In genomic region chr4:163279713-163280112, GRCh38 we compare ENCODE assay signal across 28 cellular contexts. TPM values are rescaled to one million over a fixed set of nuclear protein-coding genes. Genes with fewer than 3 reads are reported as not detected.
"Had no signal": no experiment of that assay in that cellular context is flagged by ENCODE, and none has a peak within 500 bp of the region (broad histone marks: within the 10 kb centered on the region; RNA-seq: fewer than 3 reads in every experiment).

No MANE protein-coding gene starts in this region.

- H3K4me1 ChIP-seq: ascending aorta, breast epithelium, heart left ventricle had no signal

- H3K36me3 Mint-ChIP-seq: activated naive CD4-positive, alpha-beta T cell treated with anti-CD3 and anti-CD28 coated beads, Interleukin-2, amount 10 ng/mL, durations not matched to agents 7 days and 5 days; activated naive CD4-positive, alpha-beta T cell treated with anti-CD3 and anti-CD28 coated beads, Interleukin-2, amount 50 U/mL, for 72 hours; activated naive CD8-positive, alpha-beta T cell treated with anti-CD3 and anti-CD28 coated beads, Interleukin-2, amount 10 ng/mL, durations not matched to agents 7 days and 5 days; brain had no signal

- H3K27ac Mint-ChIP-seq: activated CD4-positive, alpha-beta memory T cell treated with anti-CD3 and anti-CD28 coated beads, Interleukin-2, amount 10 ng/mL, durations not matched to agents 7 days and 5 days; activated CD4-positive, alpha-beta T cell treated with anti-CD3 and anti-CD28 coated beads, Interleukin-2, amount 10 ng/mL, durations not matched to agents 7 days and 5 days; activated naive CD4-positive, alpha-beta T cell treated with anti-CD3 and anti-CD28 coated beads, Interleukin-2, amount 10 ng/mL, durations not matched to agents 7 days and 5 days; activated naive CD4-positive, alpha-beta T cell treated with anti-CD3 and anti-CD28 coated beads, Interleukin-2, amount 50 U/mL, for 72 hours; activated naive CD8-positive, alpha-beta T cell treated with anti-CD3 and anti-CD28 coated beads, Interleukin-2, amount 10 ng/mL, durations not matched to agents 7 days and 5 days; activated T-cell treated with anti-CD3 and anti-CD28 coated beads, Interleukin-2, amount 50 U/mL, for 24 hours; activated T-cell treated with anti-CD3 and anti-CD28 coated beads, Interleukin-2, amount 50 U/mL, for 72 hours; brain; dendritic cell treated with granulocyte-macrophage colony-stimulating factor and Interleukin-4, amounts not matched to agents 40 ng/mL and 50 ng/mL, for 4 days; endodermal cell had no signal

- ATAC-seq: activated naive CD4-positive, alpha-beta T cell treated with anti-CD3 and anti-CD28 coated beads, Interleukin-2, amount 50 U/mL, for 72 hours; activated T-cell treated with anti-CD3 and anti-CD28 coated beads, Interleukin-2, amount 50 U/mL, for 72 hours; esophagus mucosa; heart left ventricle had no signal

- H3K9me3 Mint-ChIP-seq: activated CD4-positive, alpha-beta memory T cell treated with anti-CD3 and anti-CD28 coated beads, Interleukin-2, amount 10 ng/mL, durations not matched to agents 7 days and 5 days; activated naive CD4-positive, alpha-beta T cell treated with anti-CD3 and anti-CD28 coated beads, Interleukin-2, amount 10 ng/mL, durations not matched to agents 7 days and 5 days had no signal

- DNase-seq: activated CD4-positive, alpha-beta memory T cell treated with anti-CD3 and anti-CD28 coated beads, Interleukin-2, amount 10 ng/mL, durations not matched to agents 7 days and 5 days; activated CD4-positive, alpha-beta T cell treated with anti-CD3 and anti-CD28 coated beads for 1 hour; activated CD4-positive, alpha-beta T cell treated with anti-CD3 and anti-CD28 coated beads for 4 hours; activated CD4-positive, alpha-beta T cell treated with anti-CD3 and anti-CD28 coated beads, Interleukin-2, amount 10 ng/mL, durations not matched to agents 7 days and 5 days; activated CD4-positive, alpha-beta T cell treated with anti-CD3 and anti-CD28 coated beads, Interleukin-2, amount 50 U/mL, for 4 hours; activated CD8-positive, alpha-beta memory T cell treated with anti-CD3 and anti-CD28 coated beads, Interleukin-2, amount 50 U/mL, for 48 hours; activated gamma-delta T cell; activated naive CD4-positive, alpha-beta T cell; activated naive CD4-positive, alpha-beta T cell treated with anti-CD3 and anti-CD28 coated beads, Interleukin-2, amount 10 ng/mL, durations not matched to agents 7 days and 5 days; activated naive CD8-positive, alpha-beta T cell treated with anti-CD3 and anti-CD28 coated beads, Interleukin-2, amount 10 ng/mL, durations not matched to agents 7 days and 5 days; activated T-cell treated with anti-CD3 and anti-CD28 coated beads for 4 hours; activated T-cell treated with anti-CD3 and anti-CD28 coated beads, Interleukin-2, amount 50 U/mL, for 24 hours; activated T-cell treated with anti-CD3 and anti-CD28 coated beads, Interleukin-2, amount 50 U/mL, for 72 hours; central memory CD4-positive, alpha-beta T cell; dorsolateral prefrontal cortex; effector memory CD4-positive, alpha-beta T cell; endodermal cell; foreskin fibroblast; heart left ventricle; T-helper 2 cell had no signal

- H3K4me1 Mint-ChIP-seq: brain, endodermal cell had no signal

- H3K36me3 ChIP-seq: ascending aorta, breast epithelium, cardiac muscle cell, heart left ventricle had no signal

- H3K4me3 ChIP-seq: ascending aorta, breast epithelium, cardiac muscle cell, coronary artery, dorsolateral prefrontal cortex, heart left ventricle had no signal

- H3K27me3 ChIP-seq: ascending aorta, breast epithelium, cardiac muscle cell, dorsolateral prefrontal cortex had no signal

- H3K9me3 ChIP-seq: breast epithelium had no signal

- H3K27ac ChIP-seq: ascending aorta, breast epithelium, cardiac muscle cell, coronary artery, dorsolateral prefrontal cortex, heart left ventricle had no signal

- H3K27me3 Mint-ChIP-seq: activated CD4-positive, alpha-beta memory T cell treated with anti-CD3 and anti-CD28 coated beads, Interleukin-2, amount 10 ng/mL, durations not matched to agents 7 days and 5 days; activated naive CD4-positive, alpha-beta T cell treated with anti-CD3 and anti-CD28 coated beads, Interleukin-2, amount 10 ng/mL, durations not matched to agents 7 days and 5 days; brain; dendritic cell treated with granulocyte-macrophage colony-stimulating factor and Interleukin-4, amounts not matched to agents 40 ng/mL and 50 ng/mL, for 4 days had no signal

- H3K4me3 Mint-ChIP-seq: activated CD4-positive, alpha-beta memory T cell treated with anti-CD3 and anti-CD28 coated beads, Interleukin-2, amount 10 ng/mL, durations not matched to agents 7 days and 5 days; activated CD4-positive, alpha-beta T cell treated with anti-CD3 and anti-CD28 coated beads, Interleukin-2, amount 10 ng/mL, durations not matched to agents 7 days and 5 days; activated naive CD4-positive, alpha-beta T cell treated with anti-CD3 and anti-CD28 coated beads, Interleukin-2, amount 10 ng/mL, durations not matched to agents 7 days and 5 days; activated naive CD8-positive, alpha-beta T cell treated with anti-CD3 and anti-CD28 coated beads, Interleukin-2, amount 10 ng/mL, durations not matched to agents 7 days and 5 days; activated T-cell treated with anti-CD3 and anti-CD28 coated beads, Interleukin-2, amount 50 U/mL, for 24 hours; activated T-cell treated with anti-CD3 and anti-CD28 coated beads, Interleukin-2, amount 50 U/mL, for 72 hours; brain; dendritic cell treated with granulocyte-macrophage colony-stimulating factor and Interleukin-4, amounts not matched to agents 40 ng/mL and 50 ng/mL, for 4 days; endodermal cell had no signal

RNA-seq across cellular contexts. Expression of gene NPY1R, which starts 52.7 kb away (rescaled TPM):
- total RNA-seq: activated CD4-positive, alpha-beta memory T cell treated with anti-CD3 and anti-CD28 coated beads, Interleukin-2, amount 10 ng/mL, durations not matched to agents 7 days and 5 days; activated CD4-positive, alpha-beta T cell treated with anti-CD3 and anti-CD28 coated beads, Interleukin-2, amount 10 ng/mL, durations not matched to agents 7 days and 5 days; activated naive CD4-positive, alpha-beta T cell treated with anti-CD3 and anti-CD28 coated beads, Interleukin-2, amount 50 U/mL, for 72 hours; activated naive CD8-positive, alpha-beta T cell treated with anti-CD3 and anti-CD28 coated beads, Interleukin-2, amount 10 ng/mL, durations not matched to agents 7 days and 5 days; activated T-cell treated with anti-CD3 and anti-CD28 coated beads, Interleukin-2, amount 50 U/mL, for 72 hours had no signal
